22 cellular contexts compared by ENCODE assay signal in genomic region chr15:65164139-65164538, GRCh38. TPM values are rescaled to one million over a fixed set of nuclear protein-coding genes. Genes with fewer than 3 reads are reported as not detected.
"Had no signal": no experiment of that assay in that cellular context is flagged by ENCODE, and none has a peak within 500 bp of the region (broad histone marks: within the 10 kb centered on the region; RNA-seq: fewer than 3 reads in every experiment).

No MANE protein-coding gene starts in this region.

- H3K27me3 ChIP-seq: cardiac muscle cell, colonic mucosa, gastroesophageal sphincter, testis, transverse colon had no signal

- ATAC-seq: gastroesophageal sphincter, left cardiac atrium, lower lobe of right lung, sciatic nerve had no signal

- H3K36me3 ChIP-seq: colonic mucosa had no signal

- DNase-seq: cerebellar nuclear complex; colonic mucosa; effector CD8-positive, alpha-beta T cell; immature natural killer cell; left cardiac atrium; left ventricle myocardium inferior; lower lobe of right lung; mesenchymal stem cell; midbrain; nephron progenitor cell; stimulated activated CD4-positive, alpha-beta T cell treated with anti-CD3 and anti-CD28 coated beads, Interleukin-2, amount 100 ng/mL, for 24 hours; stimulated activated naive CD4-positive, alpha-beta T cell treated with Interleukin-2 at 50 U/mL for 16 hours; testis; transverse colon had no signal

- H3K9me3 ChIP-seq: colonic mucosa, gastroesophageal sphincter, left ventricle myocardium inferior, lower lobe of right lung, testis, transverse colon had no signal

- H3K4me3 ChIP-seq: cardiac muscle cell, colonic mucosa, gastroesophageal sphincter, left ventricle myocardium inferior, lower lobe of right lung, skin epidermis, testis, transverse colon had no signal

- H3K4me1 ChIP-seq: colonic mucosa, parathyroid adenoma, testis, transverse colon had no signal

- H3K27ac ChIP-seq: cardiac muscle cell, colonic mucosa, gastroesophageal sphincter, left ventricle myocardium inferior, lower lobe of right lung, parathyroid adenoma, skin epidermis, testis, transverse colon had no signal

RNA-seq across cellular contexts. Expression of gene CILP, which starts 47.1 kb away (rescaled TPM):
- total RNA-seq: dermis microvascular lymphatic vessel endothelial cell, pulmonary artery endothelial cell had no signal
- polyA plus RNA-seq: keratinocyte had no signal
